ENCODE assay signal across 7 cellular contexts in genomic region chr1:201042663-201043461, GRCh38. TPM values are rescaled to one million over a fixed set of nuclear protein-coding genes. Genes with fewer than 3 reads are reported as not detected.
DNase-seq lines count a peak whose midpoint lies in the region; ATAC-seq, FAIRE-seq and TF ChIP-seq lines count a peak whose summit lies in the region.

No MANE protein-coding gene starts in this region.

- H3K9me3 Mint-ChIP-seq in memory B cell: no peaks in the 10 kb centered on the region

- DNase-seq in GM12891 (ENCODE audit: insufficient read length, low spot score) (peak; percentile 67), NCI-H510A (lab: John Stamatoyannopoulos, UW) (peak; percentile 31), dorsolateral prefrontal cortex (peak in 9 of 10 donors; percentile 29 to 88 (median 78)), memory B cell (ENCODE audit: low spot score in 2 of 2) (peak; percentile 63)
- peak; percentile 54 to 59 for DNase-seq in activated CD4-positive, alpha-beta T cell treated with anti-CD3 and anti-CD28 coated beads, Interleukin-2, amount 50 U/mL, for 24 hours (ENCODE audit: low read depth in 1 of 2, low spot score in 1 of 2)
- peak; percentile 40 for DNase-seq in stimulated activated CD8-positive, alpha-beta memory T cell treated with anti-CD3 and anti-CD28 coated beads, Interleukin-4, amount 100 ng/mL, for 24 hours (ENCODE audit: low read depth)

- ATAC-seq in HG03280 (IDR thresholded peaks at IDR 0.05; ENCODE audit: unreplicated experiment) (peak; percentile 78), memory B cell (ENCODE audit: low read depth) (peak; percentile 96)

- no peaks in the 10 kb centered on the region for H3K27me3 ChIP-seq in dorsolateral prefrontal cortex

- no peaks in the 10 kb centered on the region for H3K36me3 Mint-ChIP-seq in memory B cell

- H3K4me1 Mint-ChIP-seq in memory B cell: peaks cover 3% of the 10 kb centered on the region

- H3K27me3 Mint-ChIP-seq in memory B cell: peaks cover 3% of the 10 kb centered on the region

- H3K27ac ChIP-seq in dorsolateral prefrontal cortex: peak overlapping the region in 27 of 59 donors; percentile 0 to 67 (median 35)

- TF ChIP-seq CTCF in dorsolateral prefrontal cortex (IDR thresholded peaks at IDR 0.05 in 54 of 56, conservative IDR thresholded peaks at IDR 0.05 in 2 of 56; ENCODE audit: low read depth in 1 of 56, partially characterized antibody in 56 of 56): peak; percentile 69 to 97 (median 91)

- intact Hi-C loops in dorsolateral prefrontal cortex (cut with DNase I): loop anchor here (1.0 to 10.0 kb wide), 2 partner anchors 71 to 418 kb away; partner anchors contain the start of gene KIF14 (in 1 of the 2)

- H3K4me3 Mint-ChIP-seq in memory B cell: no peak overlapping the region

- peak overlapping the region in 1 of 59 donors; percentile 6 for H3K4me3 ChIP-seq in dorsolateral prefrontal cortex

- H3K27ac Mint-ChIP-seq in memory B cell: no peak overlapping the region

- FAIRE-seq in GM12891 (lab: Jason Lieb, UNC): peak; percentile 97

- no peak for TF ChIP-seq POLR2A in GM12891 (IDR thresholded peaks at IDR 0.05; ENCODE audit: low read depth, low read length)

TF ChIP-seq in GM12891, 5 proteins besides CTCF, POLR2A, EP300 and RAD21:
- TF ChIP-seq POLR2AphosphoS5 (IDR thresholded peaks at IDR 0.05; ENCODE audit: low read depth, low read length) (no peak), PAX5 (IDR thresholded peaks at IDR 0.05; ENCODE audit: insufficient read depth, low read length, severe bottlenecking) (no peak), POU2F2 (IDR thresholded peaks at IDR 0.05; ENCODE audit: low read depth, low read length) (no peak), TAF1 (IDR thresholded peaks at IDR 0.05; ENCODE audit: low read depth, low read length) (no peak), SPI1 (IDR thresholded peaks at IDR 0.05; ENCODE audit: low read depth, low read length) (no peak)

RNA-seq across cellular contexts. Expression of gene KIF21B, which starts 19.3 kb away (rescaled TPM):
- 4.8 TPM for polyA plus RNA-seq in GM12891 (2012; ENCODE audit: low read depth, missing spikeins)
- 10 to 100 TPM; 21.8 to 76.7 (median 45.0) TPM for total RNA-seq in dorsolateral prefrontal cortex
